Comparison of ENCODE assay signal across 17 cellular contexts in genomic region chr3:152447509-152447908, GRCh38.
A peak's percentile ranks its signal among the peaks of the same experiment; 100 is the strongest.
DNase-seq lines count a peak whose midpoint lies in the region; ATAC-seq and TF ChIP-seq lines count a peak whose summit lies in the region.
"Had no signal": no experiment of that assay in that cellular context is flagged by ENCODE, and none has a peak within 500 bp of the region (broad histone marks: within the 10 kb centered on the region; RNA-seq: fewer than 3 reads in every experiment).

No MANE protein-coding gene starts in this region.

- no peak overlapping the region for H3K9ac ChIP-seq in mammary epithelial cell (ENCODE audit: insufficient read depth, low read length)

- in situ Hi-C loops in ACHN (cut with HindIII; ENCODE audit: low pct_ligation_motif_present, low pct_unique_long_range_greater_than_20kb, low sequenced_read_pairs) = no loop called here
- in situ Hi-C loops in mammary epithelial cell (cut with MboI; ENCODE audit: low sequenced_read_pairs in 2 of 2) = loop anchor here in 1 of 2 donors (10.0 kb wide), 1 partner anchor 373 kb away; no protein-coding TSS in a partner anchor

- WGBS in mammary epithelial cell (ENCODE audit: low coverage, missing lambda C conversion rate) = 83% methylated on average over 3 of the region's 3 CpGs

- H3K9me3 ChIP-seq in mammary epithelial cell (replicated peaks; ENCODE audit: insufficient read depth, low read length) = no peaks in the 10 kb centered on the region
- H3K9me3 ChIP-seq: colonic mucosa, gastroesophageal sphincter, prostate gland had no signal

- peaks cover 66% of the 10 kb centered on the region for H3K4me1 Mint-ChIP-seq in stimulated activated naive CD8-positive, alpha-beta T cell treated with anti-CD3 and anti-CD28 coated beads, Interleukin-15, Interleukin-2, amounts not matched to agents 100 ng/mL and 50 ng/mL, for 24 hours (ENCODE audit: low read depth)
- H3K4me1 Mint-ChIP-seq in activated T-helper 1 cell treated with anti-CD3 and anti-CD28 coated beads, Interleukin-12 subunit alpha, Interleukin-12 subunit beta, Interleukin-2, Interleukin-4 antibody, amounts not matched to agents 30 ng/mL and 10 ng/mL and 1 ng/mL, durations not matched to agents 14 hours and 24 hours and 36 hours (ENCODE audit: low read depth) = peaks cover 56% of the 10 kb centered on the region
- H3K4me1 Mint-ChIP-seq in naive B cell = peaks cover 32 to 36% (median 36%) of the 10 kb centered on the region in 3 donors

- peaks cover 66% of the 10 kb centered on the region for H3K36me3 Mint-ChIP-seq in stimulated activated naive CD8-positive, alpha-beta T cell treated with anti-CD3 and anti-CD28 coated beads, Interleukin-15, Interleukin-2, amounts not matched to agents 100 ng/mL and 50 ng/mL, for 24 hours (ENCODE audit: low read depth)
- H3K36me3 Mint-ChIP-seq in activated T-helper 1 cell treated with anti-CD3 and anti-CD28 coated beads, Interleukin-12 subunit alpha, Interleukin-12 subunit beta, Interleukin-2, Interleukin-4 antibody, amounts not matched to agents 30 ng/mL and 10 ng/mL and 1 ng/mL, durations not matched to agents 14 hours and 24 hours and 36 hours (ENCODE audit: low read depth) = peaks cover 43% of the 10 kb centered on the region
- H3K36me3 Mint-ChIP-seq in naive B cell = peaks cover 12 to 19% of the 10 kb centered on the region in 2 donors

- no peaks in the 10 kb centered on the region for H3K27me3 Mint-ChIP-seq in stimulated activated naive CD8-positive, alpha-beta T cell treated with anti-CD3 and anti-CD28 coated beads, Interleukin-15, Interleukin-2, amounts not matched to agents 100 ng/mL and 50 ng/mL, for 24 hours
- H3K27me3 Mint-ChIP-seq in activated T-helper 1 cell treated with anti-CD3 and anti-CD28 coated beads, Interleukin-12 subunit alpha, Interleukin-12 subunit beta, Interleukin-2, Interleukin-4 antibody, amounts not matched to agents 30 ng/mL and 10 ng/mL and 1 ng/mL, durations not matched to agents 14 hours and 24 hours and 36 hours (ENCODE audit: insufficient read depth) = no peaks in the 10 kb centered on the region
- H3K27me3 Mint-ChIP-seq in naive B cell = no peaks in the 10 kb centered on the region

- no peak overlapping the region for H3K4me3 Mint-ChIP-seq in stimulated activated naive CD8-positive, alpha-beta T cell treated with anti-CD3 and anti-CD28 coated beads, Interleukin-15, Interleukin-2, amounts not matched to agents 100 ng/mL and 50 ng/mL, for 24 hours
- no peak overlapping the region for H3K4me3 Mint-ChIP-seq in activated T-helper 1 cell treated with anti-CD3 and anti-CD28 coated beads, Interleukin-12 subunit alpha, Interleukin-12 subunit beta, Interleukin-2, Interleukin-4 antibody, amounts not matched to agents 30 ng/mL and 10 ng/mL and 1 ng/mL, durations not matched to agents 14 hours and 24 hours and 36 hours
- H3K4me3 Mint-ChIP-seq in naive B cell = no peak overlapping the region

- no peaks in the 10 kb centered on the region for H4K20me1 ChIP-seq in mammary epithelial cell (ENCODE audit: insufficient read depth, low read length)

- H3K27ac ChIP-seq in mammary epithelial cell (ENCODE audit: insufficient read depth, low read depth, low read length) = no peak overlapping the region
- H3K27ac ChIP-seq: colonic mucosa, prostate gland had no signal

- no peak overlapping the region for H2AFZ ChIP-seq in mammary epithelial cell (ENCODE audit: low read depth, low read length)

- H3K36me3 ChIP-seq in mammary epithelial cell (ENCODE audit: insufficient read depth, low read length) = peaks cover 3% of the 10 kb centered on the region
- H3K36me3 ChIP-seq: colonic mucosa, prostate gland had no signal

- no peaks in the 10 kb centered on the region for H3K4me1 ChIP-seq in mammary epithelial cell (ENCODE audit: insufficient read depth, low read length)
- H3K4me1 ChIP-seq: colonic mucosa, prostate gland had no signal

- intact Hi-C loops in activated T-helper 1 cell treated with anti-CD3 and anti-CD28 coated beads, Interleukin-12 subunit alpha, Interleukin-12 subunit beta, Interleukin-2, Interleukin-4 antibody, amounts not matched to agents 30 ng/mL and 10 ng/mL and 1 ng/mL, durations not matched to agents 14 hours and 24 hours and 36 hours (cut with micrococcal nuclease) = no loop called here
- intact Hi-C loops in mammary epithelial cell (cut with micrococcal nuclease) = loop anchor here (10.0 kb wide), 1 partner anchor 113 kb away; no protein-coding TSS in a partner anchor

- no peak for ATAC-seq in stimulated activated naive CD8-positive, alpha-beta T cell treated with anti-CD3 and anti-CD28 coated beads, Interleukin-15, Interleukin-2, amounts not matched to agents 100 U/mL and 50 U/mL, for 24 hours
- ATAC-seq in naive B cell (ENCODE audit: low read depth in 2 of 2) (peak; percentile 25 to 32), HG03378 (IDR thresholded peaks at IDR 0.05; ENCODE audit: unreplicated experiment) (no peak)
- ATAC-seq: activated CD4-positive, CD25-positive, alpha-beta regulatory T cell treated with anti-CD3 and anti-CD28 coated beads, Interleukin-2, amount 50 U/mL, for 24 hours; gastroesophageal sphincter; left lobe of liver had no signal

- no peak overlapping the region for H3K4me3 ChIP-seq in mammary epithelial cell (replicated peaks in 1 of 3; ENCODE audit: insufficient read depth in 1 of 3, low read depth in 2 of 3, low read length in 3 of 3)
- H3K4me3 ChIP-seq: colonic mucosa, gastroesophageal sphincter, prostate gland had no signal

- CTCF ChIA-PET in mammary epithelial cell (lab: Charles Lee; ENCODE audit: low non-redundant PET) = interaction anchor here (0.6 kb wide), 1 partner anchor 24 kb away, joined by 3 read pairs; no protein-coding TSS in a partner anchor

- H3K27me3 ChIP-seq in mammary epithelial cell (ENCODE audit: insufficient read depth, low read length) = no peaks in the 10 kb centered on the region
- H3K27me3 ChIP-seq: colonic mucosa, gastroesophageal sphincter had no signal

- peaks cover 33% of the 10 kb centered on the region for H3K79me2 ChIP-seq in mammary epithelial cell (ENCODE audit: insufficient read depth, low read length)

- no TSS peak for BruUV-seq in mammary epithelial cell (replicated peaks; lab: Mats Ljungman, UMichigan)

- H3K27ac Mint-ChIP-seq in stimulated activated naive CD8-positive, alpha-beta T cell treated with anti-CD3 and anti-CD28 coated beads, Interleukin-15, Interleukin-2, amounts not matched to agents 100 ng/mL and 50 ng/mL, for 24 hours = peak overlapping the region; percentile 89
- H3K27ac Mint-ChIP-seq in activated T-helper 1 cell treated with anti-CD3 and anti-CD28 coated beads, Interleukin-12 subunit alpha, Interleukin-12 subunit beta, Interleukin-2, Interleukin-4 antibody, amounts not matched to agents 30 ng/mL and 10 ng/mL and 1 ng/mL, durations not matched to agents 14 hours and 24 hours and 36 hours = peak overlapping the region; percentile 74
- peak overlapping the region in 4 of 6 donors; percentile 6 to 86 (median 69) for H3K27ac Mint-ChIP-seq in naive B cell

- no peaks in the 10 kb centered on the region for H3K9me3 Mint-ChIP-seq in stimulated activated naive CD8-positive, alpha-beta T cell treated with anti-CD3 and anti-CD28 coated beads, Interleukin-15, Interleukin-2, amounts not matched to agents 100 ng/mL and 50 ng/mL, for 24 hours
- H3K9me3 Mint-ChIP-seq in activated T-helper 1 cell treated with anti-CD3 and anti-CD28 coated beads, Interleukin-12 subunit alpha, Interleukin-12 subunit beta, Interleukin-2, Interleukin-4 antibody, amounts not matched to agents 30 ng/mL and 10 ng/mL and 1 ng/mL, durations not matched to agents 14 hours and 24 hours and 36 hours = no peaks in the 10 kb centered on the region
- H3K9me3 Mint-ChIP-seq in naive B cell = no peaks in the 10 kb centered on the region

- dilution Hi-C loops in mammary epithelial cell (cut with HindIII; ENCODE audit: low sequenced_read_pairs) = no loop called here

- TF ChIP-seq CTCF in mammary epithelial cell (conservative IDR thresholded peaks at IDR 0.05 in 1 of 2, IDR thresholded peaks at IDR 0.05 in 1 of 2; ENCODE audit: extremely low read depth in 1 of 2, insufficient read depth in 1 of 2, low read depth in 1 of 2, low read length in 2 of 2) = no peak

- DNase-seq in stimulated activated naive CD8-positive, alpha-beta T cell treated with anti-CD3 and anti-CD28 coated beads, Interleukin-15, Interleukin-2, amounts not matched to agents 100 U/mL and 50 U/mL, for 24 hours = no peak
- DNase-seq in activated T-helper 1 cell treated with anti-CD3 and anti-CD28 coated beads, Interleukin-12 subunit alpha, Interleukin-12 subunit beta, Interleukin-2, Interleukin-4 antibody, amounts not matched to agents 30 ng/mL and 10 ng/mL and 1 ng/mL, durations not matched to agents 14 hours and 24 hours and 36 hours (ENCODE audit: low spot score) = no peak
- DNase-seq in naive B cell = no peak
- DNase-seq in medulla oblongata (ENCODE audit: extremely low spot score) = no peak
- DNase-seq in ACHN = no peak
- no peak for DNase-seq in mammary epithelial cell
- DNase-seq: activated T-cell treated with anti-CD3 and anti-CD28 coated beads, Interleukin-2, amount 50 U/mL, for 48 hours; colonic mucosa; DMS 273 treated with DMSO at 0.1 percent for 48 hours; Karpas-422; NCI-H1105 had no signal

- H3K4me2 ChIP-seq in mammary epithelial cell (ENCODE audit: insufficient read depth, low read depth, low read length) = no peak overlapping the region

Comparison
In these comparisons a context has a peak if more than half of its experiments do, and no peak if none do; other contexts are left out.
1. ATAC-seq: peak in naive B cell (2 of 2); none in stimulated activated naive CD8-positive, alpha-beta T cell treated with anti-CD3 and anti-CD28 coated beads, Interleukin-15, Interleukin-2, amounts not matched to agents 100 U/mL and 50 U/mL, for 24 hours (single experiment) and HG03378 (single experiment).
2. Peak in every context shown above with its lines, with median percentiles within 50 percentile points of each other: H3K27ac Mint-ChIP-seq.